Comparison of ENCODE assay signal across 8 cellular contexts in the genomic region with DNA sequence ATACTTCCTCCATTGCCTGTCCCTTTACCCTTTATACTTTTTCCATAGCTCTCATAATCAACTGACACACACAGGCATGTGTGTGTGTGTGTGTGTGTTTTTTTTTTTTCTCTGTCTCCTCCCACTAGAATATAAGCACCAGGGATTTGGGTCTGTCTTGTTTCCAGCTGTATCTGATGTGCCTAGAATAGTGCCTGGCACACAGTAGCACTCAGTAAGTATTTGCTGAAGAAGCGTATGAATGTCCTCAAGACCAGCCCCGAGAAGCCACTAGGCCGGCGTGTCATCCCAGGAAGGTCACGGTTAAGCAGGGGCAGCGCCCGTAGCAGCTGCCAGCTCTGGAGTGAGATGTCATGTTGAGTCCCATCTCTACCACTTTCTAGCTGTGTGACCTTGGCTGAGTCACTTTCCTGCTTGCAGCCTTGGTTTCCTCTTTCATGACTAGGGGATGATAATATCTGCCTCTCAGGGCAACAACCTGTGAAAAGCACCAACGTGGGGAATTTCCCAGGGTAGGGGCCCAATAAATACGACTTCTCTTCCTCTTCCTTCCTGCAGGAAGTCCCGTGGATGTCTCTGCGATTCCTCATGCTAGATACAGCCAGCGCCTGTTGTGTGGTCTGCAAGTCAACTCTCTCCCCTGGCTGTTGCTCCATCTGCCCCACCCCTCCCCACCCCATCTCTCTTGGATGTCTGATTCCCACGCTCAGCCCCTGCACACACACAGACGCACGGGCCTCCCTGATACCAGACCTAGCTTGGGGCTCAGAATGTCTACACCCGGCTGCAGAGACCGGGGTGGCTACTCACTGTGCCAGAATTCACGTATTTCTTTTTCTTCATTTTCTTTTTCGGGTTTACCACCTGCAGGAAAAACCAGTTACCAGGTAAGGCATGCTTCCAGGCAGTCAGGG. TPM values are rescaled to one million over a fixed set of nuclear protein-coding genes. Genes with fewer than 3 reads are reported as not detected.
A peak's percentile ranks its signal among the peaks of the same experiment; 100 is the strongest.
DNase-seq lines count a peak whose midpoint lies in the region; ATAC-seq and TF ChIP-seq lines count a peak whose summit lies in the region.

No MANE protein-coding gene starts in this region.

- no peaks in the 10 kb centered on the region for H3K79me2 ChIP-seq in trophoblast cell (ENCODE audit: control insufficient read depth, insufficient read depth, low read length, poor library complexity)

- peak; percentile 65 for DNase-seq in 8988T
- peak; percentile 58 for DNase-seq in RPMI7951 (ENCODE audit: low read depth)
- peak; percentile 92 for DNase-seq in activated effector memory CD4-positive, alpha-beta T cell treated with anti-CD3 and anti-CD28 coated beads, Interleukin-2, amount 50 U/mL, for 16 hours
- peak; percentile 56 to 57 for DNase-seq in trophoblast cell

- TF ChIP-seq CTCF in gastroesophageal sphincter (IDR thresholded peaks at IDR 0.05) = no peak

- no peak overlapping the region for H4K91ac ChIP-seq in trophoblast cell (ENCODE audit: low read depth, low read length)

- TF ChIP-seq EP300 in gastroesophageal sphincter (IDR thresholded peaks at IDR 0.05) = no peak

- H2BK12ac ChIP-seq in trophoblast cell (ENCODE audit: low read length) = no peak overlapping the region

- peaks cover 3 to 7% of the 10 kb centered on the region in 2 experiments for H3K4me1 ChIP-seq in trophoblast cell (ENCODE audit: control insufficient read depth in 1 of 2, insufficient read depth in 2 of 2, low read length in 2 of 2)
- peaks cover 0 to 10% (median 0%) of the 10 kb centered on the region in 3 donors for H3K4me1 ChIP-seq in gastroesophageal sphincter

- no peak overlapping the region for H3K4me3 ChIP-seq in trophoblast cell (ENCODE audit: low read depth, low read length)
- no peak overlapping the region for H3K4me3 ChIP-seq in gastroesophageal sphincter

- WGBS in trophoblast cell (ENCODE audit: extremely low coverage, insufficient coverage, insufficient read length) = no CpG with 5 or more reads among the region's 19 CpGs
- WGBS in gastroesophageal sphincter (ENCODE audit: low coverage in 1 of 2), 2 donors = 67% methylated on average over 3 of the region's 19 CpGs; no CpG with 5 or more reads in 1 of the 2 donors

- H2AFZ ChIP-seq in trophoblast cell (ENCODE audit: insufficient read depth, low read length, poor library complexity) = no peak overlapping the region

- no peak overlapping the region for H3K27ac ChIP-seq in trophoblast cell (ENCODE audit: low read depth, low read length)
- H3K27ac ChIP-seq in gastroesophageal sphincter = no peak overlapping the region

- H3K14ac ChIP-seq in trophoblast cell (ENCODE audit: low read length) = no peak overlapping the region

- H3K18ac ChIP-seq in trophoblast cell (ENCODE audit: low read length) = no peak overlapping the region

- H3K9me3 ChIP-seq in trophoblast cell (ENCODE audit: insufficient read depth, low read depth, low read length) (no peaks in the 10 kb centered on the region), gastroesophageal sphincter (peaks cover 0 to 3% (median 0%) of the 10 kb centered on the region in 3 donors)

- H2BK120ac ChIP-seq in trophoblast cell (ENCODE audit: insufficient read depth, low read length, poor library complexity) = no peak overlapping the region

- ATAC-seq in GM21717 (IDR thresholded peaks at IDR 0.05; ENCODE audit: unreplicated experiment) = peak; percentile 38
- no peak for ATAC-seq in gastroesophageal sphincter
- no peak for ATAC-seq in SK-N-SH treated with all-trans-retinoic acid at 6 μM for 48 hours
- ATAC-seq in HG03280 (IDR thresholded peaks at IDR 0.05; ENCODE audit: unreplicated experiment) = no peak

- no peak overlapping the region for H2BK5ac ChIP-seq in trophoblast cell (ENCODE audit: low read depth, low read length, poor library complexity)

- H3K79me1 ChIP-seq in trophoblast cell (ENCODE audit: low read length) = no peaks in the 10 kb centered on the region

- H3K9ac ChIP-seq in trophoblast cell (ENCODE audit: low read length) = no peak overlapping the region

- H3K23ac ChIP-seq in trophoblast cell (ENCODE audit: low read length) = no peak overlapping the region

- H3K27me3 ChIP-seq in trophoblast cell (ENCODE audit: insufficient read depth, low read length) (no peaks in the 10 kb centered on the region), gastroesophageal sphincter (no peaks in the 10 kb centered on the region)

- H3K4ac ChIP-seq in trophoblast cell (ENCODE audit: low read depth, low read length) = no peak overlapping the region

- H4K12ac ChIP-seq in trophoblast cell (ENCODE audit: low read depth, low read length) = no peak overlapping the region

- H4K8ac ChIP-seq in trophoblast cell (ENCODE audit: low read depth, low read length) = no peak overlapping the region

- H3K36me3 ChIP-seq in trophoblast cell (ENCODE audit: control insufficient read depth in 1 of 2, insufficient read depth in 2 of 2, low read length in 2 of 2) (no peaks in the 10 kb centered on the region), gastroesophageal sphincter (no peaks in the 10 kb centered on the region)

- H2AK5ac ChIP-seq in trophoblast cell (ENCODE audit: low read length) = no peak overlapping the region

- H3K4me2 ChIP-seq in trophoblast cell (ENCODE audit: low read length) = no peak overlapping the region

- no peak for TF ChIP-seq POLR2A in gastroesophageal sphincter (IDR thresholded peaks at IDR 0.05)

TF ChIP-seq in SK-N-SH treated with all-trans-retinoic acid at 6 μM for 48 hours, 23 proteins besides CTCF, POLR2A, EP300 and RAD21:
- TF ChIP-seq ZFP30 (CRISPR knock-in tag; IDR thresholded peaks at IDR 0.05) (no peak), CSDC2 (CRISPR knock-in tag; IDR thresholded peaks at IDR 0.05) (no peak), CSRNP3 (CRISPR knock-in tag; IDR thresholded peaks at IDR 0.05) (no peak), TOX (CRISPR knock-in tag; IDR thresholded peaks at IDR 0.05; ENCODE audit: borderline replicate concordance) (no peak), BACH2 (CRISPR knock-in tag; IDR thresholded peaks at IDR 0.05; ENCODE audit: borderline replicate concordance) (no peak), CREB5 (CRISPR knock-in tag; IDR thresholded peaks at IDR 0.05; ENCODE audit: low read depth) (no peak), ZNF8 (CRISPR knock-in tag; IDR thresholded peaks at IDR 0.05) (no peak), ZNF70 (CRISPR knock-in tag; IDR thresholded peaks at IDR 0.05) (no peak), PATZ1 (CRISPR knock-in tag; IDR thresholded peaks at IDR 0.05; ENCODE audit: borderline replicate concordance) (no peak), RARB (CRISPR knock-in tag; IDR thresholded peaks at IDR 0.05) (no peak), ZFP3 (CRISPR knock-in tag; IDR thresholded peaks at IDR 0.05) (no peak), ESRRG (CRISPR knock-in tag; IDR thresholded peaks at IDR 0.05) (no peak), ZNF565 (CRISPR knock-in tag; conservative IDR thresholded peaks at IDR 0.05; ENCODE audit: low read depth) (no peak), OSR1 (CRISPR knock-in tag; IDR thresholded peaks at IDR 0.05) (no peak), ZC3H10 (CRISPR knock-in tag; IDR thresholded peaks at IDR 0.05) (no peak), GLIS3 (CRISPR knock-in tag; IDR thresholded peaks at IDR 0.05) (no peak), SNAI2 (CRISPR knock-in tag; IDR thresholded peaks at IDR 0.05) (no peak)

RNA-seq across cellular contexts. Expression of gene RAB44, which starts 58.1 kb away (rescaled TPM):
- total RNA-seq in RPMI7951 (2014; rRNA removed; shearing (Covaris generic)) = not detected in 2 replicates
- polyA plus RNA-seq in trophoblast cell (2013) = 0.01 TPM in 2 replicates
- total RNA-seq in gastroesophageal sphincter = 1 to 10 TPM in 1 of 4 donors, under 1 TPM in 2, not detected in 1; 0.67 to 1.6 (median 0.89) TPM
